In the genomic region with DNA sequence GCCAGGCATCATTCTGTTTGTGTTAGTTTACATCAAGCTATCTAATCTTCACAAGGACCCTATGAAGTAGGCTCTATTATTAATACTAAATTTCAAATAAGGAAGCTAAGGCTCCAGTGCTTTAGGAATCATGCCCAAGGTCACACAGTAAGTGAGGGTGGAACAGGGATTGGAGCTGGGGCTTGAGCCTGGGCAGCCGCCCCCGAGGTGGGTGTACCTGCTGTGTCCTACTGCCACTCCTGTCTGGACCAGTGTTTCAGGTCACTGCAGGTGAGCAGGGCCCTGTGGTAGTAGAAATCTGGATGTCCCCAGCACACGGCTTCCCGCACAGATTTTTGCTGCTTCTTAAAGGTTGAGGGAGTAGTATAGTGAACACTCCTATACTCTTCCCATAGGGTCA, we compare ENCODE assay signal across 20 cellular contexts. TPM values are rescaled to one million over a fixed set of nuclear protein-coding genes. Genes with fewer than 3 reads are reported as not detected.
DNase-seq lines count a peak whose midpoint lies in the region; ATAC-seq and TF ChIP-seq lines count a peak whose summit lies in the region.
"Had no signal": no experiment of that assay in that cellular context is flagged by ENCODE, and none has a peak within 500 bp of the region (broad histone marks: within the 10 kb centered on the region; RNA-seq: fewer than 3 reads in every experiment).

No MANE protein-coding gene starts in this region.

- no peak overlapping the region for H3K4me3 Mint-ChIP-seq in activated CD8-positive, alpha-beta T cell treated with anti-CD3 and anti-CD28 coated beads for 36 hours
- no peak overlapping the region for H3K4me3 Mint-ChIP-seq in activated CD8-positive, alpha-beta T cell treated with anti-CD3 and anti-CD28 coated beads, Interleukin-2, amount 10 ng/mL, durations not matched to agents 7 days and 5 days
- H3K4me3 Mint-ChIP-seq in immature natural killer cell = peak overlapping the region in 3 of 5 donors; percentile 18 to 97 (median 23)

- intact Hi-C loops in activated CD8-positive, alpha-beta T cell treated with anti-CD3 and anti-CD28 coated beads for 36 hours (cut with micrococcal nuclease) = loop anchor here (10.0 kb wide), 1 partner anchor 52 kb away; no protein-coding TSS in a partner anchor
- intact Hi-C loops in stomach (cut with DNase I; ENCODE audit: low total_unique reads) = no loop called here
- intact Hi-C loops in vagina (cut with DNase I) = no loop called here

- POLR2A ChIA-PET in activated CD8-positive, alpha-beta T cell treated with anti-CD3 and anti-CD28 coated beads for 36 hours (lab: Charles Lee) = interaction anchor here (0.9 to 2.5 kb wide), 6 partner anchors 9 to 102 kb away, joined by 3 to 7 read pairs (median 4); no protein-coding TSS in a partner anchor
- POLR2A ChIA-PET in activated CD8-positive, alpha-beta T cell treated with anti-CD3 and anti-CD28 coated beads, Interleukin-2, amount 10 ng/mL, durations not matched to agents 7 days and 5 days (lab: Charles Lee) = interaction anchor here (1.0 kb wide), 1 partner anchor 10 kb away, joined by 5 read pairs; no protein-coding TSS in a partner anchor
- POLR2A ChIA-PET in RWPE1 (lab: Yijun Ruan, JAX; ENCODE audit: low non-redundant PET) = no interaction called here

- peaks cover 33% of the 10 kb centered on the region for H3K36me3 Mint-ChIP-seq in activated CD8-positive, alpha-beta T cell treated with anti-CD3 and anti-CD28 coated beads for 36 hours (ENCODE audit: low read depth)
- H3K36me3 Mint-ChIP-seq in activated CD8-positive, alpha-beta T cell treated with anti-CD3 and anti-CD28 coated beads, Interleukin-2, amount 10 ng/mL, durations not matched to agents 7 days and 5 days (ENCODE audit: low read depth) = peaks cover 65% of the 10 kb centered on the region
- H3K36me3 Mint-ChIP-seq in immature natural killer cell = peaks cover 0 to 3% (median 0%) of the 10 kb centered on the region in 3 donors

- no peaks in the 10 kb centered on the region for H3K36me3 ChIP-seq in stomach
- no peaks in the 10 kb centered on the region for H3K36me3 ChIP-seq in vagina
- H3K36me3 ChIP-seq: tibial artery had no signal

- TF ChIP-seq EP300 in stomach (IDR thresholded peaks at IDR 0.05) = no peak

- H3K4me3 ChIP-seq in stomach = no peak overlapping the region
- no peak overlapping the region for H3K4me3 ChIP-seq in vagina
- H3K4me3 ChIP-seq: A549, skin epidermis, tibial artery had no signal

- H3K9me3 ChIP-seq in stomach (no peaks in the 10 kb centered on the region), vagina (no peaks in the 10 kb centered on the region)
- H3K9me3 ChIP-seq: A549, tibial artery had no signal

- ATAC-seq in activated CD8-positive, alpha-beta T cell treated with anti-CD3 and anti-CD28 coated beads for 36 hours = no peak
- no peak for ATAC-seq in activated CD8-positive, alpha-beta T cell treated with anti-CD3 and anti-CD28 coated beads, Interleukin-2, amount 10 ng/mL, durations not matched to agents 7 days and 5 days
- no peak for ATAC-seq in GM19395 (IDR thresholded peaks at IDR 0.05; ENCODE audit: unreplicated experiment)
- ATAC-seq: A549, Panc1 had no signal

- H3K27ac ChIP-seq in RWPE1 (peak overlapping the region; percentile 32; the same call in 1 of the 2 replicates), stomach (peak overlapping the region; percentile 78 to 100 (median 100)), vagina (no peak overlapping the region)
- H3K27ac ChIP-seq: A549 had no signal

- no peak for DNase-seq in activated CD8-positive, alpha-beta T cell treated with anti-CD3 and anti-CD28 coated beads for 36 hours
- no peak for DNase-seq in activated CD8-positive, alpha-beta T cell treated with anti-CD3 and anti-CD28 coated beads, Interleukin-2, amount 10 ng/mL, durations not matched to agents 7 days and 5 days
- no peak for DNase-seq in RWPE1 (ENCODE audit: low spot score)
- DNase-seq in immature natural killer cell = no peak
- DNase-seq in stomach = no peak
- no peak for DNase-seq in NCI-H187 treated with DMSO at 0.1 percent for 48 hours (lab: John Stamatoyannopoulos, UW)
- no peak for DNase-seq in vagina (ENCODE audit: extremely low spot score in 2 of 2)
- DNase-seq: activated naive CD4-positive, alpha-beta T cell; COR-L47; cortex of kidney; islet precursor cell; midbrain; NCI-H2029; NCI-H524; stimulated activated CD4-positive, alpha-beta T cell treated with anti-CD3 and anti-CD28 coated beads, Interleukin-4, amount 100 ng/mL, for 4 hours; tibial artery had no signal

- TF ChIP-seq POLR2A in stomach (IDR thresholded peaks at IDR 0.05) (no peak), vagina (IDR thresholded peaks at IDR 0.05) (no peak)

- H3K27ac Mint-ChIP-seq in activated CD8-positive, alpha-beta T cell treated with anti-CD3 and anti-CD28 coated beads for 36 hours = peak overlapping the region; percentile 95
- no peak overlapping the region for H3K27ac Mint-ChIP-seq in activated CD8-positive, alpha-beta T cell treated with anti-CD3 and anti-CD28 coated beads, Interleukin-2, amount 10 ng/mL, durations not matched to agents 7 days and 5 days
- H3K27ac Mint-ChIP-seq in immature natural killer cell = peak overlapping the region in 4 of 6 donors; percentile 94 to 99 (median 96)

- no peaks in the 10 kb centered on the region for H3K27me3 Mint-ChIP-seq in activated CD8-positive, alpha-beta T cell treated with anti-CD3 and anti-CD28 coated beads for 36 hours
- no peaks in the 10 kb centered on the region for H3K27me3 Mint-ChIP-seq in activated CD8-positive, alpha-beta T cell treated with anti-CD3 and anti-CD28 coated beads, Interleukin-2, amount 10 ng/mL, durations not matched to agents 7 days and 5 days (ENCODE audit: low read depth)
- peaks cover 12 to 49% (median 23%) of the 10 kb centered on the region in 3 donors for H3K27me3 Mint-ChIP-seq in immature natural killer cell (ENCODE audit: low read depth in 3 of 3)

- H3K4me1 ChIP-seq in stomach (peaks cover 91 to 99% (median 93%) of the 10 kb centered on the region in 4 donors), vagina (peaks cover 95% of the 10 kb centered on the region)

- CTCF ChIA-PET in activated CD8-positive, alpha-beta T cell treated with anti-CD3 and anti-CD28 coated beads for 36 hours (lab: Charles Lee) = interaction anchor here (1.0 to 2.2 kb wide), 8 partner anchors 9 to 155 kb away, joined by 3 to 9 read pairs (median 5); no protein-coding TSS in a partner anchor
- CTCF ChIA-PET in activated CD8-positive, alpha-beta T cell treated with anti-CD3 and anti-CD28 coated beads, Interleukin-2, amount 10 ng/mL, durations not matched to agents 7 days and 5 days (lab: Charles Lee) = interaction anchor here (0.6 kb wide), 1 partner anchor 26 kb away, joined by 3 read pairs; no protein-coding TSS in a partner anchor
- CTCF ChIA-PET in RWPE1 (lab: Yijun Ruan, JAX) = interaction anchor here (0.6 to 1.1 kb wide), 2 partner anchors 138 to 156 kb away, joined by 3 to 6 read pairs; no protein-coding TSS in a partner anchor

- WGBS in stomach, 5 donors = 30 to 66% (median 41%) methylated on average over 2 to 4 of the region's 4 CpGs

- peaks cover 90% of the 10 kb centered on the region for H3K4me1 Mint-ChIP-seq in activated CD8-positive, alpha-beta T cell treated with anti-CD3 and anti-CD28 coated beads for 36 hours (ENCODE audit: low read depth)
- H3K4me1 Mint-ChIP-seq in activated CD8-positive, alpha-beta T cell treated with anti-CD3 and anti-CD28 coated beads, Interleukin-2, amount 10 ng/mL, durations not matched to agents 7 days and 5 days (ENCODE audit: low read depth) = peaks cover 87% of the 10 kb centered on the region
- H3K4me1 Mint-ChIP-seq in immature natural killer cell = peaks cover 96% of the 10 kb centered on the region in 2 donors

- TF ChIP-seq CTCF in activated CD8-positive, alpha-beta T cell treated with anti-CD3 and anti-CD28 coated beads for 36 hours (IDR thresholded peaks at IDR 0.05) = no peak
- TF ChIP-seq CTCF in RWPE1 (conservative IDR thresholded peaks at IDR 0.05; ENCODE audit: low read depth) = no peak
- TF ChIP-seq CTCF in stomach (IDR thresholded peaks at IDR 0.05) = no peak
- no peak for TF ChIP-seq CTCF in vagina (IDR thresholded peaks at IDR 0.05)

- H3K27me3 ChIP-seq in stomach (no peaks in the 10 kb centered on the region), vagina (no peaks in the 10 kb centered on the region)
- H3K27me3 ChIP-seq: tibial artery had no signal

- no peaks in the 10 kb centered on the region for H3K9me3 Mint-ChIP-seq in activated CD8-positive, alpha-beta T cell treated with anti-CD3 and anti-CD28 coated beads for 36 hours
- H3K9me3 Mint-ChIP-seq in activated CD8-positive, alpha-beta T cell treated with anti-CD3 and anti-CD28 coated beads, Interleukin-2, amount 10 ng/mL, durations not matched to agents 7 days and 5 days (ENCODE audit: insufficient read depth) = no peaks in the 10 kb centered on the region
- no peaks in the 10 kb centered on the region for H3K9me3 Mint-ChIP-seq in immature natural killer cell

RNA-seq across cellular contexts. Expression of gene KLF13, which starts 6.5 kb away (rescaled TPM):
- 100 to 1,000 TPM; 163 to 175 TPM for total RNA-seq in activated CD8-positive, alpha-beta T cell treated with anti-CD3 and anti-CD28 coated beads for 36 hours
- total RNA-seq in activated CD8-positive, alpha-beta T cell treated with anti-CD3 and anti-CD28 coated beads, Interleukin-2, amount 10 ng/mL, durations not matched to agents 7 days and 5 days = 100 to 1,000 TPM; 214 to 215 TPM
- 10 to 100 TPM; 24.7 to 89.9 (median 47.2) TPM for polyA plus RNA-seq in immature natural killer cell
- 10 to 100 TPM in 4 of 5 donors, 1 to 10 TPM in 1; 9.3 to 74.0 (median 38.8) TPM for total RNA-seq in stomach
- polyA plus RNA-seq in stomach = 10 to 100 TPM; 23.0 to 30.7 (median 24.3) TPM
- total RNA-seq in vagina = 30.9 TPM

Comparison
In these comparisons a context has a peak if more than half of its experiments do, and no peak if none do; other contexts are left out.
1. H3K4me3 Mint-ChIP-seq: peak in immature natural killer cell (3 of 5); none in activated CD8-positive, alpha-beta T cell treated with anti-CD3 and anti-CD28 coated beads for 36 hours (single experiment) and activated CD8-positive, alpha-beta T cell treated with anti-CD3 and anti-CD28 coated beads, Interleukin-2, amount 10 ng/mL, durations not matched to agents 7 days and 5 days (single experiment).